In the genomic region with DNA sequence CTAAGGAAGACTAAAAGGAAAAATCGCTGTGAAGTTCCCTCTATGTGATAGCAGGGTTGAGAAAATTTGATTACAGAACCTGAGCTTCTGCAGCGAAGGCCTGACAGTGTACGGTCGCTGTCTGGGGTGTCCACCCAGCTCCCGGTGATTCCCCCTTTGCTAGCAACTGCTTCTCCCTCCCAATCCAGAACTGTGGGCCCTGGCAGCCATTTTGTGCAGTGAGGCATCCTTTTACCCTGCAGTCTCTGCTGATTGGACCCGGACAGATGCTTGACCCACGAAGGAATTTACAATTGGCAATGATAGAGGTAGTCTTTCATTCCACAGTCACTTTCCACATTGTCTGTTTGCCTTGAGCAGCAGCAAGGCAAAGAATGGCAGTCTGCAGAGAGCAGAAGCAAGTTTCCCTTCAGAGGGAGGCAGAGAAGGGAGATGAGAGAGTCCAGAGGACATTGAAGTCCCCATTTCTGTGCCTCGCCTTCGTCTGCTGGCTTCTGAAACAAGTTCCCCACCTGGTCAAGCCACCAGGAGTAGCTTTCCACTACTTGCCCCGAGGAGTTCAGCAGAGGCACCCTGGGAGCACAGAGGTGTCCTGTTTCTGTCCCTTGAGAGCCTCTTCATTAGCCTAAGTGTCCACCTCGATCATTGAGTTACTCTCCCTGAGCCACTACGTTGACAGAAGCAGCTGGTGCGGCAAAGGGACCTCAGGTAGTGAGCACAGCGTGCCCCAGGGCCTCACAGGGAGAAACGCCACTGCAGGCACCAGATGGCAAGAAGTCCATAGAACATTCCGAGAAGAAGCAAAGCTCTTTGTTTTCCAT, we compare ENCODE assay signal across 18 cellular contexts.
DNase-seq lines count a peak whose midpoint lies in the region; ATAC-seq, FAIRE-seq and TF ChIP-seq lines count a peak whose summit lies in the region.
"Had no signal": no experiment of that assay in that cellular context is flagged by ENCODE, and none has a peak within 500 bp of the region (broad histone marks: within the 10 kb centered on the region; RNA-seq: fewer than 3 reads in every experiment).

No MANE protein-coding gene starts in this region.

- H3K27ac ChIP-seq in left ventricle myocardium inferior (replicated peaks), result no peak overlapping the region
- H3K27ac ChIP-seq in GM12878 (ENCODE audit: control insufficient read depth, insufficient read depth), result no peak overlapping the region
- no peak overlapping the region for H3K27ac ChIP-seq in liver (ENCODE audit: low read depth in 1 of 2, low read length in 2 of 2)
- H3K27ac ChIP-seq: Peyer's patch had no signal

- no peak for TF ChIP-seq POLR2A in GM12878 (IDR thresholded peaks at IDR 0.05; ENCODE audit: low read depth, low read length)

- no peak for TF ChIP-seq EP300 in GM12878 (IDR thresholded peaks at IDR 0.05; ENCODE audit: borderline replicate concordance in 1 of 2, control insufficient read depth in 1 of 2, low read depth in 2 of 2, low read length in 2 of 2)

- H3K9ac ChIP-seq in GM12878 (ENCODE audit: control insufficient read depth, insufficient read depth, low read length) (no peak overlapping the region), liver (ENCODE audit: low read depth in 1 of 2, low read length in 2 of 2) (no peak overlapping the region)

- no peaks in the 10 kb centered on the region for H3K36me3 ChIP-seq in left ventricle myocardium inferior
- H3K36me3 ChIP-seq in GM12878 (ENCODE audit: control insufficient read depth in 2 of 2, insufficient read depth in 2 of 2, low read length in 1 of 2), result no peaks in the 10 kb centered on the region
- no peaks in the 10 kb centered on the region for H3K36me3 ChIP-seq in liver (ENCODE audit: control insufficient read depth in 4 of 4, insufficient read depth in 3 of 4, low read depth in 1 of 4, low read length in 3 of 4)
- H3K36me3 ChIP-seq: HAP-1, Peyer's patch had no signal

- H3K27me3 ChIP-seq in left ventricle myocardium inferior (ENCODE audit: low read depth), result no peaks in the 10 kb centered on the region
- H3K27me3 ChIP-seq in GM12878 (replicated peaks in 1 of 2; ENCODE audit: control insufficient read depth in 2 of 2, insufficient read depth in 2 of 2, low read length in 1 of 2), result no peaks in the 10 kb centered on the region
- no peaks in the 10 kb centered on the region for H3K27me3 ChIP-seq in liver (ENCODE audit: control insufficient read depth in 4 of 4, insufficient read depth in 4 of 4, low read length in 3 of 4)
- H3K27me3 ChIP-seq: Peyer's patch had no signal

- POLR2A ChIA-PET in GM12878 (lab: Charles Lee), result interaction anchor here (0.6 kb wide), 1 partner anchor 21 kb away, joined by 3 read pairs; no protein-coding TSS in a partner anchor

- H4K20me1 ChIP-seq in GM12878 (ENCODE audit: control insufficient read depth, insufficient read depth), result no peaks in the 10 kb centered on the region

- H3K4me1 ChIP-seq in left ventricle myocardium inferior, result peaks cover 13% of the 10 kb centered on the region
- no peaks in the 10 kb centered on the region for H3K4me1 ChIP-seq in GM12878 (ENCODE audit: control insufficient read depth, insufficient read depth, low read length)
- no peaks in the 10 kb centered on the region for H3K4me1 ChIP-seq in liver (ENCODE audit: control insufficient read depth in 4 of 4, insufficient read depth in 4 of 4, low read length in 3 of 4)
- H3K4me1 ChIP-seq: Peyer's patch had no signal

- SMC1A ChIA-PET in GM12878 (lab: Charles Lee; ENCODE audit: uncharacterized antibody, unreplicated experiment), result no interaction called here

- RAD21 ChIA-PET in GM12878 (lab: Charles Lee; ENCODE audit: unreplicated experiment), result no interaction called here

- no peak for FAIRE-seq in GM12878 (lab: Jason Lieb, UNC)

- no peak for TF ChIP-seq CTCF in left ventricle myocardium inferior (IDR thresholded peaks at IDR 0.05; ENCODE audit: borderline replicate concordance)
- TF ChIP-seq CTCF in GM12878 (IDR thresholded peaks at IDR 0.05 in 2 of 3, conservative IDR thresholded peaks at IDR 0.05 in 1 of 3; ENCODE audit: control insufficient read depth in 2 of 3, extremely low read depth in 1 of 3, insufficient read depth in 1 of 3, low read depth in 3 of 3, low read length in 3 of 3), result no peak
- TF ChIP-seq CTCF in liver (IDR thresholded peaks at IDR 0.05; ENCODE audit: low read depth, low read length, missing input control), result no peak
- TF ChIP-seq CTCF in GM13977 (IDR thresholded peaks at IDR 0.05; ENCODE audit: extremely low read depth, insufficient read depth, missing control alignments), result no peak

- H3K9me3 ChIP-seq in left ventricle myocardium inferior (replicated peaks), result peaks cover 18% of the 10 kb centered on the region
- peaks cover 9% of the 10 kb centered on the region; the same call in 2 of the 3 replicates for H3K9me3 ChIP-seq in GM12878 (replicated peaks; ENCODE audit: control insufficient read depth, insufficient read depth, low read length)
- H3K9me3 ChIP-seq in liver (ENCODE audit: control insufficient read depth in 4 of 4, low read length in 3 of 4), result peaks cover 0 to 15% (median 4%) of the 10 kb centered on the region in 4 donors
- H3K9me3 ChIP-seq: HAP-1 had no signal

- WGBS in GM12878 (ENCODE audit: insufficient coverage, insufficient replicate concordance, low lambda C conversion rate, missing lambda C conversion rate), result 94% methylated on average over 16 of the region's 16 CpGs
- 90% methylated on average over 16 of the region's 16 CpGs for WGBS in liver

- no peak overlapping the region for H3K4me3 ChIP-seq in left ventricle myocardium inferior
- no peak overlapping the region for H3K4me3 ChIP-seq in GM12878
- H3K4me3 ChIP-seq in liver (ENCODE audit: low read depth in 1 of 3, low read length in 3 of 3), result no peak overlapping the region
- H3K4me3 ChIP-seq: HAP-1, Peyer's patch had no signal

- ATAC-seq in GM12878 (no peak), HG03280 (IDR thresholded peaks at IDR 0.05; ENCODE audit: unreplicated experiment) (no peak)
- ATAC-seq: T-helper 17 cell had no signal

- CTCF ChIA-PET in GM12878 (lab: Yijun Ruan, JAX), result interaction anchor here (0.6 kb wide), 1 partner anchor 295 kb away, joined by 4 read pairs; no protein-coding TSS in a partner anchor

- intact Hi-C loops in cardiac septum (cut with DNase I), result no loop called here
- intact Hi-C loops in left ventricle myocardium inferior (cut with micrococcal nuclease), result no loop called here
- intact Hi-C loops in GM12878 (cut with micrococcal nuclease; ENCODE audit: unreplicated experiment), result no loop called here

- H3K4me2 ChIP-seq in GM12878 (ENCODE audit: control insufficient read depth, insufficient read depth), result no peak overlapping the region

- no peaks in the 10 kb centered on the region for H3K79me2 ChIP-seq in GM12878 (ENCODE audit: control insufficient read depth, insufficient read depth, low read length)

- in situ Hi-C loops in GM12878 (cut with MboI), result no loop called here
- in situ Hi-C loops in GM13977 (cut with MboI; ENCODE audit: low pct_unique_long_range_greater_than_20kb, low sequenced_read_pairs, unreplicated experiment), result no loop called here

- DNase-seq in cardiac septum (ENCODE audit: low spot score) (peak; percentile 69), left ventricle myocardium inferior (no peak), NCI-H2107 treated with DMSO at 0.1 percent for 48 hours (lab: John Stamatoyannopoulos, UW; ENCODE audit: unreplicated experiment) (peak; percentile 23), GM12878 (ENCODE audit: low read depth, low spot score) (no peak), GM13977 (ENCODE audit: low spot score) (no peak), NCI-H2196 (lab: John Stamatoyannopoulos, UW; ENCODE audit: unreplicated experiment) (no peak)
- DNase-seq: ACHN; CD4-positive, alpha-beta T cell; IMR-90; MV-4-11; NCI-H1417 treated with DMSO at 0.1 percent for 48 hours; NCI-H2171; Peyer's patch; Right ventricle myocardium superior; T-helper 17 cell had no signal

- TF ChIP-seq RAD21 in GM12878 (IDR thresholded peaks at IDR 0.05; ENCODE audit: insufficient read depth, low read depth, low read length), result no peak
- no peak for TF ChIP-seq RAD21 in liver (IDR thresholded peaks at IDR 0.05)

- BruUV-seq in GM12878 (replicated peaks; lab: Mats Ljungman, UMichigan), result no TSS peak

- no peak overlapping the region for H2AFZ ChIP-seq in GM12878 (ENCODE audit: control insufficient read depth, low read depth, low read length)

TF ChIP-seq in GM12878, 131 proteins besides CTCF, POLR2A, EP300 and RAD21:
- TF ChIP-seq EZH2 (IDR thresholded peaks at IDR 0.05; ENCODE audit: borderline replicate concordance, control insufficient read depth, low read depth, low read length) (no peak), YY1 (IDR thresholded peaks at IDR 0.05; ENCODE audit: low read depth, low read length) (peak; percentile 76), SMAD5 (IDR thresholded peaks at IDR 0.05; ENCODE audit: low read depth) (no peak)

TF ChIP-seq in liver, 16 proteins besides CTCF, POLR2A, EP300 and RAD21:
- TF ChIP-seq NR2F2 (IDR thresholded peaks at IDR 0.05) (no peak), EGR1 (IDR thresholded peaks at IDR 0.05; ENCODE audit: low read depth in 2 of 2) (no peak), JUND (IDR thresholded peaks at IDR 0.05) (no peak), YY1 (IDR thresholded peaks at IDR 0.05) (peak; percentile 62)
- TF ChIP-seq, protein P1, sequence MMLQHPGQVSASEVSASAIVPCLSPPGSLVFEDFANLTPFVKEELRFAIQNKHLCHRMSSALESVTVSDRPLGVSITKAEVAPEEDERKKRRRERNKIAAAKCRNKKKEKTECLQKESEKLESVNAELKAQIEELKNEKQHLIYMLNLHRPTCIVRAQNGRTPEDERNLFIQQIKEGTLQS (IDR thresholded peaks at IDR 0.05), result no peak
- TF ChIP-seq, protein P2, sequence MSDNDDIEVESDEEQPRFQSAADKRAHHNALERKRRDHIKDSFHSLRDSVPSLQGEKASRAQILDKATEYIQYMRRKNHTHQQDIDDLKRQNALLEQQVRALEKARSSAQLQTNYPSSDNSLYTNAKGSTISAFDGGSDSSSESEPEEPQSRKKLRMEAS (IDR thresholded peaks at IDR 0.05), result no peak
TF ChIP-seq in liver: peak in this region for 1.

Comparison
In these comparisons a context has a peak if more than half of its experiments do, and no peak if none do; other contexts are left out.
1. DNase-seq: peak in cardiac septum (single experiment) and NCI-H2107 treated with DMSO at 0.1 percent for 48 hours (single experiment); none in left ventricle myocardium inferior (single experiment), GM12878 (single experiment), GM13977 (single experiment) and NCI-H2196 (single experiment).